In genomic region chr2:178482437-178482836, GRCh38 we compare ENCODE assay signal across 8 cellular contexts. TPM values are rescaled to one million over a fixed set of nuclear protein-coding genes. Genes with fewer than 3 reads are reported as not detected.
DNase-seq lines count a peak whose midpoint lies in the region; ATAC-seq and TF ChIP-seq lines count a peak whose summit lies in the region.

No MANE protein-coding gene starts in this region.

- H2AFZ ChIP-seq in SU-DHL-6 (ENCODE audit: low read depth, low read length, severe bottlenecking): no peak overlapping the region
- H2AFZ ChIP-seq in neural progenitor cell (replicated peaks): no peak overlapping the region

- H3K4me1 Mint-ChIP-seq in neural progenitor cell: peaks cover 27% of the 10 kb centered on the region

- peaks cover 14% of the 10 kb centered on the region for H3K36me3 Mint-ChIP-seq in neural progenitor cell

- H3F3A ChIP-seq in SU-DHL-6 (ENCODE audit: insufficient read depth): peaks cover 14% of the 10 kb centered on the region
- peaks cover 22% of the 10 kb centered on the region for H3F3A ChIP-seq in neural progenitor cell (ENCODE audit: low read depth)

- peaks cover 40% of the 10 kb centered on the region for H3K79me2 ChIP-seq in SU-DHL-6 (ENCODE audit: insufficient read depth, low read length)
- H3K79me2 ChIP-seq in neural progenitor cell (ENCODE audit: low read depth): peaks cover 48% of the 10 kb centered on the region

- H3K4me3 Mint-ChIP-seq in neural progenitor cell: peak overlapping the region; percentile 98

- peak overlapping the region; percentile 99 for H3K4me2 ChIP-seq in SU-DHL-6 (ENCODE audit: low read depth, low read length, poor library complexity, severe bottlenecking)
- peak overlapping the region; percentile 91 for H3K4me2 ChIP-seq in neural progenitor cell

- no peaks in the 10 kb centered on the region for H3K9me3 Mint-ChIP-seq in neural progenitor cell

- no peaks in the 10 kb centered on the region for H3K27me3 ChIP-seq in SU-DHL-6 (ENCODE audit: low read length)
- H3K27me3 ChIP-seq in neural progenitor cell: peaks cover 7% of the 10 kb centered on the region
- H3K27me3 ChIP-seq in H7 (ENCODE audit: control insufficient read depth, insufficient read depth, low read length): no peaks in the 10 kb centered on the region

- H3K27ac Mint-ChIP-seq in neural progenitor cell: no peak overlapping the region

- H3K27me3 Mint-ChIP-seq in neural progenitor cell (ENCODE audit: insufficient read depth, low read depth): no peaks in the 10 kb centered on the region

- no peak for TF ChIP-seq CTCF in SU-DHL-6 (IDR thresholded peaks at IDR 0.05; ENCODE audit: insufficient read depth, low read length, poor library complexity, severe bottlenecking)
- no peak for TF ChIP-seq CTCF in neural progenitor cell (IDR thresholded peaks at IDR 0.05)

- H3K9me3 ChIP-seq in SU-DHL-6 (ENCODE audit: insufficient read depth, low read length): no peaks in the 10 kb centered on the region
- H3K9me3 ChIP-seq in neural progenitor cell (ENCODE audit: low read depth): no peaks in the 10 kb centered on the region

- H3K27ac ChIP-seq in SU-DHL-6 (ENCODE audit: low read depth, low read length) (no peak overlapping the region), neural progenitor cell (no peak overlapping the region)

- peak; percentile 26 for ATAC-seq in HG02678 (IDR thresholded peaks at IDR 0.05; ENCODE audit: unreplicated experiment)

- DNase-seq in NCI-H146 (lab: John Stamatoyannopoulos, UW) (peak; percentile 21), NCI-H146 treated with DMSO at 0.1 percent for 48 hours (lab: John Stamatoyannopoulos, UW; ENCODE audit: unreplicated experiment) (no peak), neural progenitor cell (ENCODE audit: low spot score) (no peak), CD1c-positive myeloid dendritic cell (ENCODE audit: extremely low spot score) (no peak), midbrain (lab: John Stamatoyannopoulos, UW) (no peak), H7 (no peak)

- no peak overlapping the region for H3K9ac ChIP-seq in SU-DHL-6 (ENCODE audit: low read length)
- no peak overlapping the region for H3K9ac ChIP-seq in neural progenitor cell

- H3K4me1 ChIP-seq in neural progenitor cell: peaks cover 18% of the 10 kb centered on the region

- H3K9me2 ChIP-seq in SU-DHL-6 (replicated peaks; ENCODE audit: insufficient read depth, low read length): no peaks in the 10 kb centered on the region

- H3K36me3 ChIP-seq in SU-DHL-6 (ENCODE audit: low read length) (no peaks in the 10 kb centered on the region), neural progenitor cell (no peaks in the 10 kb centered on the region), H7 (replicated peaks; ENCODE audit: control insufficient read depth, insufficient read depth, low read length) (no peaks in the 10 kb centered on the region)

- no peak overlapping the region for H3K4me3 ChIP-seq in SU-DHL-6 (ENCODE audit: insufficient read depth, low read length, poor library complexity, severe bottlenecking)
- H3K4me3 ChIP-seq in neural progenitor cell: peak overlapping the region; percentile 90
- no peak overlapping the region for H3K4me3 ChIP-seq in H7 (ENCODE audit: insufficient read depth, low read depth, low read length)

- H4K20me1 ChIP-seq in SU-DHL-6 (ENCODE audit: low read depth, low read length) (no peaks in the 10 kb centered on the region), neural progenitor cell (ENCODE audit: low read depth) (peaks cover 32% of the 10 kb centered on the region)

RNA-seq across cellular contexts. Expression of gene PLEKHA3, which starts 2.2 kb away (rescaled TPM):
- total RNA-seq in neural progenitor cell (ENCODE audit: low replicate concordance): 5.9 and 26.2 TPM in 2 replicates
- 2.9 and 3.6 TPM in 2 replicates for total RNA-seq in H7 (2014; rRNA removed; shearing (Covaris generic))

RNA-seq across cellular contexts. Expression of gene FKBP7, which starts 4.0 kb away (rescaled TPM):
- total RNA-seq in neural progenitor cell (ENCODE audit: low replicate concordance): 28.1 and 47.0 TPM in 2 replicates
- 5.2 and 9.8 TPM in 2 replicates for total RNA-seq in H7 (2014; rRNA removed; shearing (Covaris generic))

RNA-seq across cellular contexts. Expression of gene PJVK, which starts 31.3 kb away (rescaled TPM):
- 3.0 and 4.4 TPM in 2 replicates for total RNA-seq in neural progenitor cell (ENCODE audit: low replicate concordance)
- total RNA-seq in H7 (2014; rRNA removed; shearing (Covaris generic)): 0.63 and 1.2 TPM in 2 replicates

RNA-seq across cellular contexts. Expression of gene PRKRA, which starts 31.5 kb away (rescaled TPM):
- total RNA-seq in neural progenitor cell (ENCODE audit: low replicate concordance): 120 and 135 TPM in 2 replicates
- 67.2 and 81.3 TPM in 2 replicates for total RNA-seq in H7 (2014; rRNA removed; shearing (Covaris generic))
